In the genomic region with DNA sequence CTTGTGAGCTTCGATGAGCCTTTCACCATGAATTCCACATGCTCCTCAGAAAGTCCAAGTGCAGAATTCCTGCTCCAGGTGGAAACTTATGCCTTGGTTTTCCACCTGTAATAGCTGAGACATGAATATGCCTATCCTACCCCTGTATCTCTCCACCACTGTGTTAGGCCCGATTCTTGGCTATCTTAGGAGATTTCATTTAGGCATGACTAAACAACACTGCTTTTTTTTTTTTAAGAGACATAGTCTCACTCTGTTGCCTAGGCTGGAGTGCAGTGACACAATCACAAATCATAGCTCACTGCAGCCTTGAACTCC, we compare ENCODE assay signal across 24 cellular contexts.
"Had no signal": no experiment of that assay in that cellular context is flagged by ENCODE, and none has a peak within 500 bp of the region (broad histone marks: within the 10 kb centered on the region; RNA-seq: fewer than 3 reads in every experiment).

No MANE protein-coding gene starts in this region.

- H3K9me3 Mint-ChIP-seq: activated CD4-positive, alpha-beta T cell treated with anti-CD3 and anti-CD28 coated beads, Interleukin-2, amount 10 ng/mL, durations not matched to agents 7 days and 5 days; activated T-helper 17 cell treated with anti-CD3 and anti-CD28 coated beads, Interleukin-2, amount 50 U/mL, for 72 hours; central memory CD8-positive, alpha-beta T cell; endodermal cell; neural crest cell; stimulated activated memory B cell treated with anti-CD40 and anti-IgM and Interleukin-4, amounts not matched to agents 10 μg/mL and 1 μg/mL and 100 μg/mL, for 72 hours had no signal

- H3K27me3 Mint-ChIP-seq: activated CD4-positive, alpha-beta T cell treated with anti-CD3 and anti-CD28 coated beads, Interleukin-2, amount 10 ng/mL, durations not matched to agents 7 days and 5 days; activated naive CD8-positive, alpha-beta T cell treated with anti-CD3 and anti-CD28 coated beads for 36 hours; activated T-helper 17 cell treated with anti-CD3 and anti-CD28 coated beads, Interleukin-2, amount 50 U/mL, for 72 hours; central memory CD8-positive, alpha-beta T cell; naive thymus-derived CD4-positive, alpha-beta T cell; stimulated activated memory B cell treated with anti-CD40 and anti-IgM and Interleukin-4, amounts not matched to agents 10 μg/mL and 1 μg/mL and 100 μg/mL, for 72 hours had no signal

- H3K4me3 ChIP-seq: coronary artery, esophagus squamous epithelium, gastrocnemius medialis, left ventricle myocardium inferior, sigmoid colon, smooth muscle cell, stomach, suprapubic skin, tibial nerve had no signal

- H3K27me3 ChIP-seq: esophagus squamous epithelium, gastrocnemius medialis, sigmoid colon, stomach, suprapubic skin, tibial nerve had no signal

- H3K4me1 Mint-ChIP-seq: activated naive CD8-positive, alpha-beta T cell treated with anti-CD3 and anti-CD28 coated beads for 36 hours; central memory CD8-positive, alpha-beta T cell; endodermal cell; neural crest cell; stimulated activated memory B cell treated with anti-CD40 and anti-IgM and Interleukin-4, amounts not matched to agents 10 μg/mL and 1 μg/mL and 100 μg/mL, for 72 hours had no signal

- H3K9me3 ChIP-seq: esophagus squamous epithelium, gastrocnemius medialis, left ventricle myocardium inferior, sigmoid colon, stomach, suprapubic skin, tibial nerve had no signal

- H3K27ac ChIP-seq: coronary artery, esophagus squamous epithelium, gastrocnemius medialis, left ventricle myocardium inferior, sigmoid colon, stomach, suprapubic skin, tibial nerve had no signal

- DNase-seq: activated CD4-positive, CD25-positive, alpha-beta regulatory T cell treated with anti-CD3 and anti-CD28 coated beads, Interleukin-2, amount 50 U/mL, for 72 hours; activated naive CD4-positive, alpha-beta T cell; activated naive CD8-positive, alpha-beta T cell treated with anti-CD3 and anti-CD28 coated beads for 36 hours; activated T-cell treated with anti-CD3 and anti-CD28 coated beads, Interleukin-2, amount 50 U/mL, for 1 hour; esophagus squamous epithelium; gastrocnemius medialis; hippocampal formation; left ventricle myocardium inferior; naive thymus-derived CD4-positive, alpha-beta T cell; occipital lobe; posterior cingulate gyrus; sigmoid colon; stomach; T1000 had no signal

- H3K27ac Mint-ChIP-seq: activated CD4-positive, alpha-beta T cell treated with anti-CD3 and anti-CD28 coated beads, Interleukin-2, amount 10 ng/mL, durations not matched to agents 7 days and 5 days; activated naive CD8-positive, alpha-beta T cell treated with anti-CD3 and anti-CD28 coated beads for 36 hours; activated T-helper 17 cell treated with anti-CD3 and anti-CD28 coated beads, Interleukin-2, amount 50 U/mL, for 72 hours; stimulated activated memory B cell treated with anti-CD40 and anti-IgM and Interleukin-4, amounts not matched to agents 10 μg/mL and 1 μg/mL and 100 μg/mL, for 72 hours had no signal

- H3K4me1 ChIP-seq: esophagus squamous epithelium, gastrocnemius medialis, left ventricle myocardium inferior had no signal

- H3K4me3 Mint-ChIP-seq: activated CD4-positive, alpha-beta T cell treated with anti-CD3 and anti-CD28 coated beads, Interleukin-2, amount 10 ng/mL, durations not matched to agents 7 days and 5 days; activated naive CD8-positive, alpha-beta T cell treated with anti-CD3 and anti-CD28 coated beads for 36 hours; activated T-helper 17 cell treated with anti-CD3 and anti-CD28 coated beads, Interleukin-2, amount 50 U/mL, for 72 hours; central memory CD8-positive, alpha-beta T cell; endodermal cell; naive thymus-derived CD4-positive, alpha-beta T cell; neural crest cell; stimulated activated memory B cell treated with anti-CD40 and anti-IgM and Interleukin-4, amounts not matched to agents 10 μg/mL and 1 μg/mL and 100 μg/mL, for 72 hours had no signal

- H3K4me2 ChIP-seq: smooth muscle cell had no signal

- ATAC-seq: activated T-helper 17 cell treated with anti-CD3 and anti-CD28 coated beads, Interleukin-2, amount 50 U/mL, for 72 hours; gastrocnemius medialis; naive thymus-derived CD4-positive, alpha-beta T cell; stimulated activated memory B cell treated with anti-CD40 and anti-IgM and Interleukin-4, amounts not matched to agents 10 μg/mL and 1 μg/mL and 100 μg/mL, for 72 hours had no signal
